In genomic region chr6:3785745-3786098, GRCh38 we compare ENCODE assay signal across 1 cellular context.
TF ChIP-seq lines count a peak whose summit lies in the region.

No MANE protein-coding gene starts in this region.

TF ChIP-seq in IMR-90, 13 proteins besides CTCF, POLR2A, EP300 and RAD21 (continued from another document):
- no peak for TF ChIP-seq ELK1 (IDR thresholded peaks at IDR 0.05; ENCODE audit: borderline replicate concordance, low read depth, low read length)
- TF ChIP-seq RCOR1 (IDR thresholded peaks at IDR 0.05; ENCODE audit: insufficient replicate concordance, low read length), result no peak
- TF ChIP-seq SMC3 (IDR thresholded peaks at IDR 0.05; ENCODE audit: low read depth, low read length), result no peak
TF ChIP-seq in IMR-90: peak in this region for 0.
